1 cellular context compared by ENCODE assay signal in genomic region chr9:101433229-101433628, GRCh38.
TF ChIP-seq lines count a peak whose summit lies in the region.

No MANE protein-coding gene starts in this region.

TF ChIP-seq in HepG2, 621 proteins besides CTCF, POLR2A, EP300 and RAD21 (continued from another document and continues in another):
- TF ChIP-seq SALL1 (CRISPR knock-in tag; IDR thresholded peaks at IDR 0.05) (peak; percentile 72; the same call in 1 of the 2 replicates), GPBP1L1 (CRISPR knock-in tag; IDR thresholded peaks at IDR 0.05) (no peak), TFDP2 (CRISPR knock-in tag; IDR thresholded peaks at IDR 0.05) (peak; percentile 46; the same call in 1 of the 2 replicates), RNF2 (conservative IDR thresholded peaks at IDR 0.05; ENCODE audit: low read depth) (no peak), ZNF550 (CRISPR knock-in tag; IDR thresholded peaks at IDR 0.05; ENCODE audit: borderline replicate concordance) (no peak), MLXIP (CRISPR knock-in tag; IDR thresholded peaks at IDR 0.05; ENCODE audit: borderline replicate concordance) (no peak), KDM1A (CRISPR knock-in tag; IDR thresholded peaks at IDR 0.05) (peak; percentile 65; the same call in 1 of the 2 replicates), ZNF12 (CRISPR knock-in tag; IDR thresholded peaks at IDR 0.05) (no peak), AKAP8 (CRISPR knock-in tag; IDR thresholded peaks at IDR 0.05) (no peak), ZNF788 (CRISPR knock-in tag; IDR thresholded peaks at IDR 0.05; ENCODE audit: borderline replicate concordance) (no peak), ARNTL (CRISPR knock-in tag; IDR thresholded peaks at IDR 0.05) (no peak; the same call in 1 of the 2 replicates), ZMYM4 (CRISPR knock-in tag; IDR thresholded peaks at IDR 0.05) (peak; percentile 93), ZNF318 (CRISPR knock-in tag; IDR thresholded peaks at IDR 0.05) (no peak), KDM5B (CRISPR knock-in tag; IDR thresholded peaks at IDR 0.05; ENCODE audit: borderline replicate concordance) (no peak), ZNF839 (CRISPR knock-in tag; IDR thresholded peaks at IDR 0.05; ENCODE audit: borderline replicate concordance) (no peak), ELK4 (CRISPR knock-in tag; IDR thresholded peaks at IDR 0.05; ENCODE audit: borderline replicate concordance) (no peak), BCL6 (CRISPR knock-in tag; IDR thresholded peaks at IDR 0.05) (peak; percentile 77), TBL1XR1 (IDR thresholded peaks at IDR 0.05; ENCODE audit: borderline replicate concordance, low read length, partially characterized antibody) (no peak), ZNF75D (CRISPR knock-in tag; IDR thresholded peaks at IDR 0.05; ENCODE audit: borderline replicate concordance) (no peak), FLYWCH1 (CRISPR knock-in tag; IDR thresholded peaks at IDR 0.05) (no peak), AFF4 (CRISPR knock-in tag; IDR thresholded peaks at IDR 0.05) (no peak), RFXANK (CRISPR knock-in tag; IDR thresholded peaks at IDR 0.05) (no peak), ZNF678 (CRISPR knock-in tag; IDR thresholded peaks at IDR 0.05) (no peak), ZNF546 (CRISPR knock-in tag; conservative IDR thresholded peaks at IDR 0.05) (no peak), ARID4A (CRISPR knock-in tag; IDR thresholded peaks at IDR 0.05; ENCODE audit: borderline replicate concordance) (no peak; the same call in 1 of the 2 replicates), EZH2 (conservative IDR thresholded peaks at IDR 0.05; ENCODE audit: low read depth, low read length) (no peak), ZC3H13 (CRISPR knock-in tag; IDR thresholded peaks at IDR 0.05) (0 out of 2 replicates have a peak, but pooled peaks have one; percentile 25), NR2F1 (CRISPR knock-in tag; IDR thresholded peaks at IDR 0.05) (peak; percentile 80 to 81; a peak in 3 of 4 replicates), ZBTB26 (CRISPR knock-in tag; IDR thresholded peaks at IDR 0.05; ENCODE audit: borderline replicate concordance) (no peak)
